28 cellular contexts compared by ENCODE assay signal in genomic region chr11:27285761-27286160, GRCh38.
"Had no signal": no experiment of that assay in that cellular context is flagged by ENCODE, and none has a peak within 500 bp of the region (broad histone marks: within the 10 kb centered on the region; RNA-seq: fewer than 3 reads in every experiment).

No MANE protein-coding gene starts in this region.

- H3K27me3 Mint-ChIP-seq: activated CD8-positive, alpha-beta T cell treated with anti-CD3 and anti-CD28 coated beads for 36 hours; activated T-helper 17 cell treated with anti-CD3 and anti-CD28 coated beads, Interleukin-2, amount 50 U/mL, for 72 hours; progenitor cell of endocrine pancreas; T-helper 17 cell had no signal

- H3K4me1 ChIP-seq: breast epithelium had no signal

- H3K4me3 ChIP-seq: breast epithelium, ovary, skin epidermis, testis, transverse colon had no signal

- H3K9me3 Mint-ChIP-seq: activated CD4-positive, alpha-beta T cell treated with anti-CD3 and anti-CD28 coated beads, Interleukin-2, amount 10 ng/mL, durations not matched to agents 24 days and 14 days had no signal

- H3K4me3 Mint-ChIP-seq: activated CD4-positive, alpha-beta T cell treated with anti-CD3 and anti-CD28 coated beads, Interleukin-2, amount 10 ng/mL, durations not matched to agents 24 days and 14 days; activated CD8-positive, alpha-beta T cell treated with anti-CD3 and anti-CD28 coated beads for 36 hours; activated naive CD4-positive, alpha-beta T cell treated with anti-CD3 and anti-CD28 coated beads, Interleukin-2, amount 50 U/mL, for 24 hours; activated naive CD8-positive, alpha-beta T cell treated with anti-CD3 and anti-CD28 coated beads, Interleukin-2, amount 50 U/mL, for 24 hours; activated T-cell treated with anti-CD3 and anti-CD28 coated beads, Interleukin-2, amount 50 U/mL, for 4 hours; activated T-helper 17 cell treated with anti-CD3 and anti-CD28 coated beads, Interleukin-2, amount 50 U/mL, for 72 hours; memory B cell; natural killer cell; T-helper 17 cell had no signal

- DNase-seq: activated CD4-positive, alpha-beta T cell treated with anti-CD3 and anti-CD28 coated beads, Interleukin-2, amount 10 ng/mL, durations not matched to agents 24 days and 14 days; activated CD4-positive, CD25-positive, alpha-beta regulatory T cell treated with anti-CD3 and anti-CD28 coated beads, Interleukin-2, amount 50 U/mL, for 72 hours; activated CD8-positive, alpha-beta T cell treated with anti-CD3 and anti-CD28 coated beads for 36 hours; activated gamma-delta T cell treated with Interleukin-2 at 50 U/mL for 16 hours; activated naive CD8-positive, alpha-beta T cell treated with anti-CD3 and anti-CD28 coated beads, Interleukin-2, amount 50 U/mL, for 24 hours; activated T-cell treated with anti-CD3 and anti-CD28 coated beads, Interleukin-2, amount 50 U/mL, for 4 hours; central memory CD4-positive, alpha-beta T cell; head of caudate nucleus; hippocampal formation; kidney; left colon; natural killer cell; ovary; stimulated activated CD4-positive, alpha-beta T cell treated with anti-CD3 and anti-CD28 coated beads, Interleukin-12 subunit alpha, Interleukin-12 subunit beta, amount 100 ng/mL, for 4 hours; stimulated activated CD4-positive, alpha-beta T cell treated with anti-CD3 and anti-CD28 coated beads, Interleukin-4, amount 100 ng/mL, for 1 hour; stimulated activated naive CD8-positive, alpha-beta T cell treated with anti-CD3 and anti-CD28 coated beads, Interleukin-15, Interleukin-2, amounts not matched to agents 100 U/mL and 50 U/mL, for 24 hours; T-helper 17 cell; T1000; testis; transverse colon had no signal

- H3K27me3 ChIP-seq: breast epithelium, ovary, testis, transverse colon had no signal

- H3K27ac Mint-ChIP-seq: activated CD4-positive, alpha-beta T cell treated with anti-CD3 and anti-CD28 coated beads, Interleukin-2, amount 10 ng/mL, durations not matched to agents 24 days and 14 days; activated CD8-positive, alpha-beta T cell treated with anti-CD3 and anti-CD28 coated beads for 36 hours; activated naive CD4-positive, alpha-beta T cell treated with anti-CD3 and anti-CD28 coated beads, Interleukin-2, amount 50 U/mL, for 24 hours; activated naive CD8-positive, alpha-beta T cell treated with anti-CD3 and anti-CD28 coated beads, Interleukin-2, amount 50 U/mL, for 24 hours; activated T-helper 17 cell treated with anti-CD3 and anti-CD28 coated beads, Interleukin-2, amount 50 U/mL, for 72 hours; memory B cell; natural killer cell; progenitor cell of endocrine pancreas; T-helper 17 cell had no signal

- ATAC-seq: activated CD8-positive, alpha-beta T cell treated with anti-CD3 and anti-CD28 coated beads for 36 hours; activated naive CD8-positive, alpha-beta T cell treated with anti-CD3 and anti-CD28 coated beads, Interleukin-2, amount 50 U/mL, for 24 hours; activated T-cell treated with anti-CD3 and anti-CD28 coated beads, Interleukin-2, amount 50 U/mL, for 4 hours; activated T-helper 17 cell treated with anti-CD3 and anti-CD28 coated beads, Interleukin-2, amount 50 U/mL, for 72 hours; left colon; natural killer cell; sciatic nerve; stimulated activated naive CD8-positive, alpha-beta T cell treated with anti-CD3 and anti-CD28 coated beads, Interleukin-15, Interleukin-2, amounts not matched to agents 100 U/mL and 50 U/mL, for 24 hours; T-helper 17 cell had no signal

- H3K9me3 ChIP-seq: neutrophil, ovary, testis, transverse colon had no signal

- H3K4me1 Mint-ChIP-seq: activated CD4-positive, alpha-beta T cell treated with anti-CD3 and anti-CD28 coated beads, Interleukin-2, amount 10 ng/mL, durations not matched to agents 24 days and 14 days; activated naive CD4-positive, alpha-beta T cell treated with anti-CD3 and anti-CD28 coated beads, Interleukin-2, amount 50 U/mL, for 24 hours; activated naive CD8-positive, alpha-beta T cell treated with anti-CD3 and anti-CD28 coated beads, Interleukin-2, amount 50 U/mL, for 24 hours; activated T-helper 17 cell treated with anti-CD3 and anti-CD28 coated beads, Interleukin-2, amount 50 U/mL, for 72 hours; memory B cell; natural killer cell; T-helper 17 cell had no signal

- H3K36me3 Mint-ChIP-seq: activated naive CD4-positive, alpha-beta T cell treated with anti-CD3 and anti-CD28 coated beads, Interleukin-2, amount 50 U/mL, for 24 hours; memory B cell; natural killer cell had no signal

- H3K36me3 ChIP-seq: breast epithelium, neutrophil, ovary, transverse colon had no signal

- H3K27ac ChIP-seq: breast epithelium, neutrophil, ovary, skin epidermis, testis, transverse colon had no signal
